Comparison of ENCODE assay signal across 9 cellular contexts in genomic region chr3:32780071-32780734, GRCh38. TPM values are rescaled to one million over a fixed set of nuclear protein-coding genes. Genes with fewer than 3 reads are reported as not detected.
DNase-seq lines count a peak whose midpoint lies in the region; ATAC-seq and TF ChIP-seq lines count a peak whose summit lies in the region.
"Had no signal": no experiment of that assay in that cellular context is flagged by ENCODE, and none has a peak within 500 bp of the region (broad histone marks: within the 10 kb centered on the region; RNA-seq: fewer than 3 reads in every experiment).

No MANE protein-coding gene starts in this region.

- H4K20me1 ChIP-seq in BLaER1 treated with 17β-estradiol and CSF1 and Interleukin-3, amounts not matched to agents 10 nM and 100 nM: peaks cover 0 to 5% (median 0%) of the 10 kb centered on the region in 11 experiments; a peak in 3 of 22 replicates
- no peaks in the 10 kb centered on the region for H4K20me1 ChIP-seq in KMS-11 (ENCODE audit: insufficient read depth)

- peak overlapping the region; percentile 53 to 73 (median 62); a peak in 16 of 20 replicates for H3K4me3 ChIP-seq in BLaER1 treated with 17β-estradiol and CSF1 and Interleukin-3, amounts not matched to agents 10 nM and 100 nM
- H3K4me3 ChIP-seq in KMS-11 (IDR thresholded peaks at IDR 0.05; ENCODE audit: insufficient read depth, low read depth, low read length): no peak overlapping the region
- H3K4me3 ChIP-seq in mucosa of descending colon: no peak overlapping the region

- H3K9ac ChIP-seq in BLaER1 treated with 17β-estradiol and CSF1 and Interleukin-3, amounts not matched to agents 10 nM and 100 nM: peak overlapping the region; percentile 47 to 74 (median 70); a peak in 13 of 22 replicates
- H3K9ac ChIP-seq in KMS-11: no peak overlapping the region

- no peaks in the 10 kb centered on the region for H3K79me2 ChIP-seq in KMS-11 (ENCODE audit: insufficient read depth, low read depth)

- H3K36me3 ChIP-seq in BLaER1 treated with 17β-estradiol and CSF1 and Interleukin-3, amounts not matched to agents 10 nM and 100 nM: peaks cover 4 to 20% (median 14%) of the 10 kb centered on the region in 11 experiments; a peak in 20 of 22 replicates
- no peaks in the 10 kb centered on the region for H3K36me3 ChIP-seq in KMS-11 (ENCODE audit: insufficient read depth)
- no peaks in the 10 kb centered on the region for H3K36me3 ChIP-seq in mucosa of descending colon (ENCODE audit: low read depth)

- H3K4me3 Mint-ChIP-seq in dendritic cell treated with granulocyte-macrophage colony-stimulating factor and Interleukin-4, amounts not matched to agents 40 ng/mL and 50 ng/mL, for 4 days: peak overlapping the region; percentile 86
- peak overlapping the region; percentile 91 to 92 (median 91) for H3K4me3 Mint-ChIP-seq in nephron

- peaks cover 0 to 12% (median 6%) of the 10 kb centered on the region in 10 experiments; a peak in 16 of 20 replicates for H3K4me1 ChIP-seq in BLaER1 treated with 17β-estradiol and CSF1 and Interleukin-3, amounts not matched to agents 10 nM and 100 nM
- H3K4me1 ChIP-seq in KMS-11 (ENCODE audit: low read depth, poor library complexity, severe bottlenecking) (no peaks in the 10 kb centered on the region), mucosa of descending colon (ENCODE audit: low read depth) (peaks cover 7% of the 10 kb centered on the region)

- H3K4me1 Mint-ChIP-seq in dendritic cell treated with granulocyte-macrophage colony-stimulating factor and Interleukin-4, amounts not matched to agents 40 ng/mL and 50 ng/mL, for 4 days (ENCODE audit: low read depth): peaks cover 15% of the 10 kb centered on the region
- H3K4me1 Mint-ChIP-seq in nephron: peaks cover 15% of the 10 kb centered on the region

- ATAC-seq in mucosa of descending colon: no peak

- peak overlapping the region; percentile 83 to 95 (median 93) for H3K4me2 ChIP-seq in BLaER1 treated with 17β-estradiol and CSF1 and Interleukin-3, amounts not matched to agents 10 nM and 100 nM
- H3K4me2 ChIP-seq in KMS-11: peak overlapping the region; percentile 76

- peaks cover 0 to 17% (median 12%) of the 10 kb centered on the region in 11 experiments; a peak in 12 of 22 replicates for H3K27me3 ChIP-seq in BLaER1 treated with 17β-estradiol and CSF1 and Interleukin-3, amounts not matched to agents 10 nM and 100 nM
- no peaks in the 10 kb centered on the region for H3K27me3 ChIP-seq in KMS-11 (ENCODE audit: insufficient read depth, low read depth)

- peak overlapping the region; percentile 98 for H2AFZ ChIP-seq in KMS-11 (ENCODE audit: low read depth)

- peaks cover 21% of the 10 kb centered on the region for H3K27me3 Mint-ChIP-seq in dendritic cell treated with granulocyte-macrophage colony-stimulating factor and Interleukin-4, amounts not matched to agents 40 ng/mL and 50 ng/mL, for 4 days
- H3K27me3 Mint-ChIP-seq in nephron (ENCODE audit: low read depth): peaks cover 32% of the 10 kb centered on the region

- no peak for DNase-seq in stimulated activated CD4-positive, alpha-beta T cell treated with anti-CD3 and anti-CD28 coated beads, Interleukin-2, amount 100 ng/mL, for 24 hours
- no peak for DNase-seq in NCI-H1105 treated with DMSO at 0.1 percent for 48 hours (lab: John Stamatoyannopoulos, UW)
- no peak for DNase-seq in DMS114 treated with DMSO at 0.1 percent for 48 hours (lab: John Stamatoyannopoulos, UW; ENCODE audit: unreplicated experiment)
- no peak for DNase-seq in mucosa of descending colon
- DNase-seq: NCI-H1694 treated with DMSO at 0.1 percent for 48 hours had no signal

- intact Hi-C loops in dendritic cell treated with granulocyte-macrophage colony-stimulating factor and Interleukin-4, amounts not matched to agents 40 ng/mL and 50 ng/mL, for 4 days (cut with micrococcal nuclease): no loop called here
- intact Hi-C loops in mucosa of descending colon (cut with DNase I, micrococcal nuclease): no loop called here

- no peaks in the 10 kb centered on the region for H3K9me3 Mint-ChIP-seq in dendritic cell treated with granulocyte-macrophage colony-stimulating factor and Interleukin-4, amounts not matched to agents 40 ng/mL and 50 ng/mL, for 4 days
- no peaks in the 10 kb centered on the region for H3K9me3 Mint-ChIP-seq in nephron

- TF ChIP-seq CTCF in KMS-11 (conservative IDR thresholded peaks at IDR 0.05; ENCODE audit: low read depth, low read length) (no peak), nephron (IDR thresholded peaks at IDR 0.05; ENCODE audit: unreplicated experiment in 3 of 3) (no peak), mucosa of descending colon (IDR thresholded peaks at IDR 0.05) (no peak)

- H3K36me3 Mint-ChIP-seq in dendritic cell treated with granulocyte-macrophage colony-stimulating factor and Interleukin-4, amounts not matched to agents 40 ng/mL and 50 ng/mL, for 4 days (ENCODE audit: low read depth): peaks cover 12% of the 10 kb centered on the region
- H3K36me3 Mint-ChIP-seq in nephron (ENCODE audit: low read depth): peaks cover 19% of the 10 kb centered on the region

- H3K9me3 ChIP-seq in BLaER1 treated with 17β-estradiol and CSF1 and Interleukin-3, amounts not matched to agents 10 nM and 100 nM (replicated peaks in 1 of 11): no peaks in the 10 kb centered on the region
- no peaks in the 10 kb centered on the region for H3K9me3 ChIP-seq in mucosa of descending colon

- H3K27ac ChIP-seq in BLaER1 treated with 17β-estradiol and CSF1 and Interleukin-3, amounts not matched to agents 10 nM and 100 nM: no peak overlapping the region
- H3K27ac ChIP-seq in KMS-11: no peak overlapping the region

- no peak overlapping the region for H3K27ac Mint-ChIP-seq in dendritic cell treated with granulocyte-macrophage colony-stimulating factor and Interleukin-4, amounts not matched to agents 40 ng/mL and 50 ng/mL, for 4 days
- H3K27ac Mint-ChIP-seq in nephron: peak overlapping the region in 1 of 3 experiments; percentile 92

RNA-seq across cellular contexts. Expression of gene TRIM71, which starts 37.6 kb away (rescaled TPM):
- not detected for total RNA-seq in mucosa of descending colon

Comparison
In these comparisons a context has a peak if more than half of its experiments do, and no peak if none do; other contexts are left out.
1. H3K4me3 ChIP-seq: peak in BLaER1 treated with 17β-estradiol and CSF1 and Interleukin-3, amounts not matched to agents 10 nM and 100 nM (10 of 10); none in KMS-11 (single experiment) and mucosa of descending colon (single experiment).